ENCODE assay signal across 8 cellular contexts in genomic region chr14:94768521-94769412, GRCh38. TPM values are rescaled to one million over a fixed set of nuclear protein-coding genes. Genes with fewer than 3 reads are reported as not detected.
DNase-seq lines count a peak whose midpoint lies in the region; ATAC-seq lines count a peak whose summit lies in the region.

No MANE protein-coding gene starts in this region.

- H3K4me1 Mint-ChIP-seq in activated CD8-positive, alpha-beta T cell treated with anti-CD3 and anti-CD28 coated beads, Interleukin-2, amount 10 ng/mL, durations not matched to agents 7 days and 5 days (ENCODE audit: low read depth), result peaks cover 17% of the 10 kb centered on the region

- H3K27me3 ChIP-seq in HUES48 (ENCODE audit: control insufficient read depth, insufficient read depth, low read length) (peaks cover 97% of the 10 kb centered on the region), right cardiac atrium (ENCODE audit: control insufficient read depth, insufficient read depth) (no peaks in the 10 kb centered on the region), skeletal muscle satellite cell (ENCODE audit: control insufficient read depth, insufficient read depth, low read length) (peaks cover 66% of the 10 kb centered on the region)

- H3K27ac ChIP-seq in HUES48 (ENCODE audit: low read depth, low read length) (no peak overlapping the region), right cardiac atrium (ENCODE audit: low read length) (no peak overlapping the region)

- H3K4me1 ChIP-seq in HUES48 (ENCODE audit: control insufficient read depth, insufficient read depth, low read length) (peaks cover 46% of the 10 kb centered on the region), right cardiac atrium (ENCODE audit: control insufficient read depth, insufficient read depth, low read length) (peaks cover 3% of the 10 kb centered on the region), skeletal muscle satellite cell (ENCODE audit: control insufficient read depth, insufficient read depth, low read length) (peaks cover 16% of the 10 kb centered on the region)

- intact Hi-C loops in right cardiac atrium (cut with DNase I), result no loop called here

- H3K9me3 ChIP-seq in HUES48 (ENCODE audit: control insufficient read depth, insufficient read depth, low read length) (no peaks in the 10 kb centered on the region), right cardiac atrium (ENCODE audit: control insufficient read depth, low read length) (no peaks in the 10 kb centered on the region), skeletal muscle satellite cell (replicated peaks; ENCODE audit: low read length) (no peaks in the 10 kb centered on the region)

- peak overlapping the region; percentile 87 for H3K4me2 ChIP-seq in skeletal muscle satellite cell (ENCODE audit: low read length)

- H3K27ac Mint-ChIP-seq in activated CD8-positive, alpha-beta T cell treated with anti-CD3 and anti-CD28 coated beads, Interleukin-2, amount 10 ng/mL, durations not matched to agents 7 days and 5 days, result peak overlapping the region; percentile 46

- CTCF ChIA-PET in activated CD8-positive, alpha-beta T cell treated with anti-CD3 and anti-CD28 coated beads, Interleukin-2, amount 10 ng/mL, durations not matched to agents 7 days and 5 days (lab: Charles Lee), result no interaction called here

- WGBS in right cardiac atrium, result 3% methylated on average over 84 of the region's 84 CpGs

- H3K36me3 ChIP-seq in HUES48 (ENCODE audit: control insufficient read depth, insufficient read depth, low read length) (no peaks in the 10 kb centered on the region), skeletal muscle satellite cell (ENCODE audit: insufficient read depth, low read length) (no peaks in the 10 kb centered on the region)

- peaks cover 22% of the 10 kb centered on the region for H3K36me3 Mint-ChIP-seq in activated CD8-positive, alpha-beta T cell treated with anti-CD3 and anti-CD28 coated beads, Interleukin-2, amount 10 ng/mL, durations not matched to agents 7 days and 5 days (ENCODE audit: low read depth)

- H3K4me3 Mint-ChIP-seq in activated CD8-positive, alpha-beta T cell treated with anti-CD3 and anti-CD28 coated beads, Interleukin-2, amount 10 ng/mL, durations not matched to agents 7 days and 5 days, result peak overlapping the region; percentile 70

- no peak overlapping the region for H3K9ac ChIP-seq in HUES48 (ENCODE audit: low read depth, low read length)
- H3K9ac ChIP-seq in skeletal muscle satellite cell (ENCODE audit: low read depth, low read length), result no peak overlapping the region

- H3K9me3 Mint-ChIP-seq in activated CD8-positive, alpha-beta T cell treated with anti-CD3 and anti-CD28 coated beads, Interleukin-2, amount 10 ng/mL, durations not matched to agents 7 days and 5 days (ENCODE audit: insufficient read depth), result peaks cover 10% of the 10 kb centered on the region

- POLR2A ChIA-PET in activated CD8-positive, alpha-beta T cell treated with anti-CD3 and anti-CD28 coated beads, Interleukin-2, amount 10 ng/mL, durations not matched to agents 7 days and 5 days (lab: Charles Lee), result no interaction called here

- ATAC-seq in activated CD8-positive, alpha-beta T cell treated with anti-CD3 and anti-CD28 coated beads, Interleukin-2, amount 10 ng/mL, durations not matched to agents 7 days and 5 days, result peak; percentile 37
- ATAC-seq in right cardiac atrium, result no peak
- no peak for ATAC-seq in HG02623 (IDR thresholded peaks at IDR 0.05; ENCODE audit: unreplicated experiment)
- ATAC-seq in HG02610 (IDR thresholded peaks at IDR 0.05; ENCODE audit: unreplicated experiment), result no peak

- peak; percentile 63 for DNase-seq in activated CD8-positive, alpha-beta T cell treated with anti-CD3 and anti-CD28 coated beads, Interleukin-2, amount 10 ng/mL, durations not matched to agents 7 days and 5 days
- peak in 2 of 3 donors; percentile 22 to 59 for DNase-seq in right cardiac atrium
- no peak for DNase-seq in NCI-H1694 treated with DMSO at 0.1 percent for 48 hours (lab: John Stamatoyannopoulos, UW)
- no peak for DNase-seq in activated CD4-positive, CD25-positive, alpha-beta regulatory T cell (lab: John Stamatoyannopoulos, UW)

- peaks cover 81% of the 10 kb centered on the region for H3K27me3 Mint-ChIP-seq in activated CD8-positive, alpha-beta T cell treated with anti-CD3 and anti-CD28 coated beads, Interleukin-2, amount 10 ng/mL, durations not matched to agents 7 days and 5 days (ENCODE audit: low read depth)

- peak overlapping the region; percentile 56 for H3K4me3 ChIP-seq in HUES48 (ENCODE audit: low read depth, low read length)
- peak overlapping the region; percentile 38 for H3K4me3 ChIP-seq in right cardiac atrium (ENCODE audit: low read length)
- H3K4me3 ChIP-seq in skeletal muscle satellite cell (ENCODE audit: low read length), result peak overlapping the region; percentile 70

RNA-seq across cellular contexts. Expression of gene GSC, which starts 1.1 kb away (rescaled TPM):
- not detected for total RNA-seq in activated CD8-positive, alpha-beta T cell treated with anti-CD3 and anti-CD28 coated beads, Interleukin-2, amount 10 ng/mL, durations not matched to agents 7 days and 5 days
- total RNA-seq in right cardiac atrium, result not detected
- 0.14 TPM for polyA plus RNA-seq in right cardiac atrium
- total RNA-seq in skeletal muscle satellite cell (2012; rRNA removed), result 0.51 and 0.87 TPM in 2 replicates

Comparison
In these comparisons a context has a peak if more than half of its experiments do, and no peak if none do; other contexts are left out.
1. DNase-seq: peak in activated CD8-positive, alpha-beta T cell treated with anti-CD3 and anti-CD28 coated beads, Interleukin-2, amount 10 ng/mL, durations not matched to agents 7 days and 5 days (single experiment) and right cardiac atrium (2 of 3); none in NCI-H1694 treated with DMSO at 0.1 percent for 48 hours (single experiment) and activated CD4-positive, CD25-positive, alpha-beta regulatory T cell (0 of 4).
2. Peak in every context shown above with its lines, with median percentiles within 50 percentile points of each other: H3K4me3 ChIP-seq.